Comparison of ENCODE assay signal across 8 cellular contexts in the genomic region with DNA sequence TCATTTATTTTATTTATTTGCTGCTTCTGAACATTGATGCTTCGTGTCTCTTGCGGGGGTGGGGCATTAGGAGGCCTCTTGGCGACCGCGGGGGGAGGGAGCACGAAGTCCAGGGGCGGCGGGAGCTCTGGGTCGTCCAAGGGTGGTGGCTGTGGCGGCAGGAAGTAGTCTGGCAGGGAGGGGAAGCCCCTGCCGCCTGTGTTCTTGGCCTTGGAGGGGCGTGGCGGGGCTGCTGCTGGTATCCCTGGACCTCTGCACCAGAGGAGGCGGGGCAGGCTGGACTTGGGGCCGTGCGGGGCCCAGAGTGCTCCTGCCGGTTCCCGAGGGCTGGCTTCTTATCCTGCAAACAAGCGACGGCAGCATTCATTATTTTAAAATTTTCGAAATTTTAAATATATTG.
DNase-seq lines count a peak whose midpoint lies in the region; ATAC-seq and TF ChIP-seq lines count a peak whose summit lies in the region.

No MANE protein-coding gene starts in this region.

- H3K27me3 ChIP-seq in HUES48 (ENCODE audit: control insufficient read depth, insufficient read depth, low read length) (no peaks in the 10 kb centered on the region), iPS DF 6.9 (ENCODE audit: control insufficient read depth, insufficient read depth, low read length) (no peaks in the 10 kb centered on the region), upper lobe of right lung (no peaks in the 10 kb centered on the region)

- H3K4me3 ChIP-seq in HUES48 (ENCODE audit: low read depth, low read length) (peak overlapping the region; percentile 48), iPS DF 6.9 (ENCODE audit: low read length) (peak overlapping the region; percentile 9; the same call in 1 of the 2 replicates), upper lobe of right lung (no peak overlapping the region)

- H3K4me1 ChIP-seq in HUES48 (ENCODE audit: control insufficient read depth, insufficient read depth, low read length) (peaks cover 4% of the 10 kb centered on the region; the same call in 1 of the 2 replicates), iPS DF 6.9 (ENCODE audit: control insufficient read depth, insufficient read depth, low read length) (no peaks in the 10 kb centered on the region), upper lobe of right lung (peaks cover 6% of the 10 kb centered on the region)

- TF ChIP-seq CTCF in upper lobe of right lung (IDR thresholded peaks at IDR 0.05) = no peak

- H3K9ac ChIP-seq in HUES48 (ENCODE audit: low read depth, low read length) = no peak overlapping the region

- H3K9me3 ChIP-seq in HUES48 (ENCODE audit: control insufficient read depth, insufficient read depth, low read length) (no peaks in the 10 kb centered on the region), iPS DF 6.9 (ENCODE audit: control insufficient read depth, insufficient read depth, low read length) (no peaks in the 10 kb centered on the region), upper lobe of right lung (no peaks in the 10 kb centered on the region)

- ATAC-seq in GM21360 (IDR thresholded peaks at IDR 0.05; ENCODE audit: unreplicated experiment) (peak; percentile 90), upper lobe of right lung (peak; percentile 72)

- DNase-seq in CMK (ENCODE audit: low read depth) (peak; percentile 4), iPS DF 6.9 (ENCODE audit: low read depth, low spot score) (no peak), upper lobe of right lung (no peak), NCI-H187 (lab: John Stamatoyannopoulos, UW) (no peak), OCI-M1 (lab: John Stamatoyannopoulos, UW) (no peak), GM03348 (ENCODE audit: low spot score) (no peak)

- intact Hi-C loops in upper lobe of right lung (cut with DNase I) = no loop called here

- H3K27ac ChIP-seq in HUES48 (ENCODE audit: low read depth, low read length) (no peak overlapping the region), iPS DF 6.9 (ENCODE audit: low read length) (no peak overlapping the region), upper lobe of right lung (no peak overlapping the region)

- H3K36me3 ChIP-seq in HUES48 (ENCODE audit: control insufficient read depth, insufficient read depth, low read length) (no peaks in the 10 kb centered on the region), iPS DF 6.9 (ENCODE audit: control insufficient read depth, insufficient read depth, low read length) (no peaks in the 10 kb centered on the region), upper lobe of right lung (no peaks in the 10 kb centered on the region)

- no CpG with 5 or more reads among the region's 21 CpGs for WGBS in iPS DF 6.9 (ENCODE audit: insufficient coverage, insufficient read length)
